In the genomic region with DNA sequence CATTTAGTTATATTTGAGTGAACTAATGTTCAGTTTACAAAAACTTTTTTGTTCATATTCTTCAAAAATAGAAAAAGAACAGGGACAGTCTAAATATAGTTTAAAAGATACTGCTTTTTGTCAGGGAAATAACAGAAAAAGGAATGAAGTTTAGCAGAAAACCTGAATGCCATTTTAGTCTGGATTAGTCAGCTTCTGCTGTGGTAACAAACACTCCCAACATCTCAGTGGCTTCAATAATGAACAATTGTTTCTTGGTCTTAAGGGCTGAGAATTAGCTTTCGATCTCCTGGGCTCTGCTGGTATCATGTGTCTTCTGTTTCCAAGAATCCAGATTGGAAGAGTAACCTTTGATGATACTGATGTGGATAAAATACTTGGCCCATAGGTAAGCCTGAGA, we compare ENCODE assay signal across 8 cellular contexts.
"Had no signal": no experiment of that assay in that cellular context is flagged by ENCODE, and none has a peak within 500 bp of the region (broad histone marks: within the 10 kb centered on the region; RNA-seq: fewer than 3 reads in every experiment).

No MANE protein-coding gene starts in this region.

- H3K4me3 ChIP-seq: GM12878 had no signal

- DNase-seq: GDM1, GF-D8 had no signal

- FAIRE-seq: G401.6, GM12878, GM12891, GM12892, GM18507, GM19239 had no signal

- ATAC-seq: GM12878 had no signal
